In genomic region chr3:154794383-154794782, GRCh38 we compare ENCODE assay signal across 2 cellular contexts.
TF ChIP-seq lines count a peak whose summit lies in the region.

No MANE protein-coding gene starts in this region.

TF ChIP-seq in SK-N-SH, 30 proteins besides CTCF, POLR2A, EP300 and RAD21:
- TF ChIP-seq FOXM1 (IDR thresholded peaks at IDR 0.05; ENCODE audit: low read depth) (no peak), NFIC (IDR thresholded peaks at IDR 0.05; ENCODE audit: borderline replicate concordance) (no peak), NRF1 (IDR thresholded peaks at IDR 0.05; ENCODE audit: low read depth, low read length) (no peak), YY1 (IDR thresholded peaks at IDR 0.05; ENCODE audit: low read depth) (no peak), SIN3A (IDR thresholded peaks at IDR 0.05; ENCODE audit: borderline replicate concordance, low read depth, low read length) (no peak), GABPA (IDR thresholded peaks at IDR 0.05; ENCODE audit: low read depth) (no peak), MXI1 (IDR thresholded peaks at IDR 0.05; ENCODE audit: low read depth, low read length) (no peak)
- TF ChIP-seq, protein P1, sequence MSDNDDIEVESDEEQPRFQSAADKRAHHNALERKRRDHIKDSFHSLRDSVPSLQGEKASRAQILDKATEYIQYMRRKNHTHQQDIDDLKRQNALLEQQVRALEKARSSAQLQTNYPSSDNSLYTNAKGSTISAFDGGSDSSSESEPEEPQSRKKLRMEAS (IDR thresholded peaks at IDR 0.05; ENCODE audit: low read depth), result no peak

TF ChIP-seq in SK-N-SH treated with all-trans-retinoic acid at 6 μM for 48 hours, 23 proteins besides CTCF, POLR2A, EP300 and RAD21:
- TF ChIP-seq OSR1 (CRISPR knock-in tag; IDR thresholded peaks at IDR 0.05) (no peak), ZNF565 (CRISPR knock-in tag; conservative IDR thresholded peaks at IDR 0.05; ENCODE audit: low read depth) (no peak), ESRRG (CRISPR knock-in tag; IDR thresholded peaks at IDR 0.05) (no peak), GLIS3 (CRISPR knock-in tag; IDR thresholded peaks at IDR 0.05) (no peak), CSDC2 (CRISPR knock-in tag; IDR thresholded peaks at IDR 0.05) (no peak), CREB5 (CRISPR knock-in tag; IDR thresholded peaks at IDR 0.05; ENCODE audit: low read depth) (no peak), ZFP30 (CRISPR knock-in tag; IDR thresholded peaks at IDR 0.05) (no peak), CSRNP3 (CRISPR knock-in tag; IDR thresholded peaks at IDR 0.05) (no peak), POU6F1 (CRISPR knock-in tag; IDR thresholded peaks at IDR 0.05; ENCODE audit: borderline replicate concordance, low read depth) (no peak), ISL1 (CRISPR knock-in tag; IDR thresholded peaks at IDR 0.05) (no peak), TOX (CRISPR knock-in tag; IDR thresholded peaks at IDR 0.05; ENCODE audit: borderline replicate concordance) (no peak), ZC3H10 (CRISPR knock-in tag; IDR thresholded peaks at IDR 0.05) (no peak), ARNTL (CRISPR knock-in tag; IDR thresholded peaks at IDR 0.05; ENCODE audit: borderline replicate concordance, low read depth) (no peak), ZFP3 (CRISPR knock-in tag; IDR thresholded peaks at IDR 0.05) (no peak), PPARA (CRISPR knock-in tag; IDR thresholded peaks at IDR 0.05; ENCODE audit: borderline replicate concordance) (no peak)
- TF ChIP-seq, protein P2, sequence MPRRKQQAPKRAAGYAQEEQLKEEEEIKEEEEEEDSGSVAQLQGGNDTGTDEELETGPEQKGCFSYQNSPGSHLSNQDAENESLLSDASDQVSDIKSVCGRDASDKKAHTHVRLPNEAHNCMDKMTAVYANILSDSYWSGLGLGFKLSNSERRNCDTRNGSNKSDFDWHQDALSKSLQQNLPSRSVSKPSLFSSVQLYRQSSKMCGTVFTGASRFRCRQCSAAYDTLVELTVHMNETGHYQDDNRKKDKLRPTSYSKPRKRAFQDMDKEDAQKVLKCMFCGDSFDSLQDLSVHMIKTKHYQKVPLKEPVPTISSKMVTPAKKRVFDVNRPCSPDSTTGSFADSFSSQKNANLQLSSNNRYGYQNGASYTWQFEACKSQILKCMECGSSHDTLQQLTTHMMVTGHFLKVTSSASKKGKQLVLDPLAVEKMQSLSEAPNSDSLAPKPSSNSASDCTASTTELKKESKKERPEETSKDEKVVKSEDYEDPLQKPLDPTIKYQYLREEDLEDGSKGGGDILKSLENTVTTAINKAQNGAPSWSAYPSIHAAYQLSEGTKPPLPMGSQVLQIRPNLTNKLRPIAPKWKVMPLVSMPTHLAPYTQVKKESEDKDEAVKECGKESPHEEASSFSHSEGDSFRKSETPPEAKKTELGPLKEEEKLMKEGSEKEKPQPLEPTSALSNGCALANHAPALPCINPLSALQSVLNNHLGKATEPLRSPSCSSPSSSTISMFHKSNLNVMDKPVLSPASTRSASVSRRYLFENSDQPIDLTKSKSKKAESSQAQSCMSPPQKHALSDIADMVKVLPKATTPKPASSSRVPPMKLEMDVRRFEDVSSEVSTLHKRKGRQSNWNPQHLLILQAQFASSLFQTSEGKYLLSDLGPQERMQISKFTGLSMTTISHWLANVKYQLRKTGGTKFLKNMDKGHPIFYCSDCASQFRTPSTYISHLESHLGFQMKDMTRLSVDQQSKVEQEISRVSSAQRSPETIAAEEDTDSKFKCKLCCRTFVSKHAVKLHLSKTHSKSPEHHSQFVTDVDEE (CRISPR knock-in tag; IDR thresholded peaks at IDR 0.05), result no peak
